In genomic region chr20:23200914-23201313, GRCh38 we compare ENCODE assay signal across 9 cellular contexts.
DNase-seq lines count a peak whose midpoint lies in the region; ATAC-seq, FAIRE-seq and TF ChIP-seq lines count a peak whose summit lies in the region.
"Had no signal": no experiment of that assay in that cellular context is flagged by ENCODE, and none has a peak within 500 bp of the region (broad histone marks: within the 10 kb centered on the region; RNA-seq: fewer than 3 reads in every experiment).

No MANE protein-coding gene starts in this region.

- intact Hi-C loops in endothelial cell of umbilical vein (cut with micrococcal nuclease): loop anchor here (1.0 kb wide), 1 partner anchor 151 kb away; no protein-coding TSS in a partner anchor
- intact Hi-C loops in psoas muscle (cut with DNase I): loop anchor here (10.0 kb wide), 2 partner anchors 156 to 506 kb away; partner anchors contain the start of gene THBD (in 1 of the 2)

- H3K4me1 ChIP-seq in endothelial cell of umbilical vein (ENCODE audit: control insufficient read depth, extremely low read depth, insufficient read depth, low read length) (no peaks in the 10 kb centered on the region), psoas muscle (peaks cover 10% of the 10 kb centered on the region)

- 55 to 60% (median 59%) methylated on average over 6 of the region's 6 CpGs for WGBS in psoas muscle, 3 donors

- TF ChIP-seq CTCF in endothelial cell of umbilical vein (IDR thresholded peaks at IDR 0.05; ENCODE audit: extremely low read depth in 1 of 2, insufficient read depth in 1 of 2, low read depth in 1 of 2, low read length in 2 of 2) (peak; percentile 42 to 54), psoas muscle (IDR thresholded peaks at IDR 0.05) (peak; percentile 54), glutamatergic neuron (IDR thresholded peaks at IDR 0.05; ENCODE audit: partially characterized antibody, unreplicated experiment) (no peak)

- dilution Hi-C loops in endothelial cell of umbilical vein (cut with MboI; ENCODE audit: extremely low pct_ligation_motif_present, low sequenced_read_pairs): no loop called here

- no peaks in the 10 kb centered on the region for H3K79me2 ChIP-seq in endothelial cell of umbilical vein (ENCODE audit: control insufficient read depth, insufficient read depth, low read length)

- H3K9me3 ChIP-seq in endothelial cell of umbilical vein (replicated peaks; ENCODE audit: control insufficient read depth, insufficient read depth, low read length) (no peaks in the 10 kb centered on the region), psoas muscle (no peaks in the 10 kb centered on the region)

- H4K20me1 ChIP-seq in endothelial cell of umbilical vein (replicated peaks; ENCODE audit: control insufficient read depth, extremely low read depth, insufficient read depth, low read length): no peaks in the 10 kb centered on the region

- FAIRE-seq in endothelial cell of umbilical vein (lab: Jason Lieb, UNC): peak; percentile 76

- no peaks in the 10 kb centered on the region for H3K9me1 ChIP-seq in endothelial cell of umbilical vein (replicated peaks; ENCODE audit: control insufficient read depth, extremely low read depth, insufficient read depth, low read length)

- CTCF ChIA-PET in endothelial cell of umbilical vein (lab: Charles Lee): interaction anchor here (0.6 to 5.1 kb wide), 42 partner anchors 10 to 509 kb away, joined by 3 to 102 read pairs (median 4); partner anchors contain the start of genes CD93 and THBD

- peak; percentile 67 to 91 (median 80) for ATAC-seq in psoas muscle
- ATAC-seq in GM19463 (IDR thresholded peaks at IDR 0.05; ENCODE audit: unreplicated experiment): no peak
- ATAC-seq in HG02840 (IDR thresholded peaks at IDR 0.05; ENCODE audit: low FRiP score, unreplicated experiment): no peak

- no TSS peak for BruUV-seq in endothelial cell of umbilical vein (replicated peaks; lab: Mats Ljungman, UMichigan)

- H3K4me3 ChIP-seq in endothelial cell of umbilical vein (replicated peaks in 1 of 3; ENCODE audit: insufficient read depth in 1 of 3, low read depth in 1 of 3, low read length in 3 of 3) (no peak overlapping the region), psoas muscle (no peak overlapping the region)

- H2AFZ ChIP-seq in endothelial cell of umbilical vein (ENCODE audit: low read depth, low read length): peak overlapping the region; percentile 4

- TF ChIP-seq POLR2A in endothelial cell of umbilical vein (IDR thresholded peaks at IDR 0.05; ENCODE audit: low read depth, low read length): no peak

- H3K4me2 ChIP-seq in endothelial cell of umbilical vein (ENCODE audit: insufficient read depth, low read length): no peak overlapping the region

- no peaks in the 10 kb centered on the region for H3K9me3 Mint-ChIP-seq in glutamatergic neuron (ENCODE audit: unreplicated experiment)

- H3K27ac ChIP-seq in endothelial cell of umbilical vein (ENCODE audit: insufficient read depth, low read depth, low read length) (no peak overlapping the region), psoas muscle (no peak overlapping the region)

- no peak overlapping the region for H3K9ac ChIP-seq in endothelial cell of umbilical vein (replicated peaks; ENCODE audit: extremely low read depth, insufficient read depth, low read length)

- no peak overlapping the region for H3K27ac Mint-ChIP-seq in glutamatergic neuron (ENCODE audit: unreplicated experiment)
- H3K27ac Mint-ChIP-seq: B cell had no signal

- H3K4me3 Mint-ChIP-seq in glutamatergic neuron (ENCODE audit: unreplicated experiment): no peak overlapping the region
- H3K4me3 Mint-ChIP-seq: B cell had no signal

- POLR2A ChIA-PET in endothelial cell of umbilical vein (lab: Charles Lee): no interaction called here

- H3K36me3 ChIP-seq in endothelial cell of umbilical vein (ENCODE audit: control insufficient read depth in 2 of 2, extremely low read depth in 1 of 2, insufficient read depth in 2 of 2, low read length in 2 of 2) (no peaks in the 10 kb centered on the region), psoas muscle (ENCODE audit: insufficient read depth in 1 of 2, low read depth in 1 of 2) (no peaks in the 10 kb centered on the region)

- peaks cover 1% of the 10 kb centered on the region for H3K27me3 Mint-ChIP-seq in glutamatergic neuron (ENCODE audit: unreplicated experiment)

- peak; percentile 9 for DNase-seq in NCI-H1436 (lab: John Stamatoyannopoulos, UW)
- DNase-seq in NCI-H1436 treated with DMSO at 0.1 percent for 48 hours (lab: John Stamatoyannopoulos, UW): no peak
- DNase-seq in NCI-H460 (ENCODE audit: extremely low read depth, low read depth): peak; percentile 28
- no peak for DNase-seq in endothelial cell of umbilical vein (ENCODE audit: low read depth, low spot score)
- DNase-seq in psoas muscle: peak; percentile 32 to 68
- DNase-seq in glutamatergic neuron: no peak

- no peaks in the 10 kb centered on the region for H3K27me3 ChIP-seq in endothelial cell of umbilical vein (ENCODE audit: control insufficient read depth in 2 of 2, insufficient read depth in 2 of 2, low read length in 2 of 2)
- no peaks in the 10 kb centered on the region for H3K27me3 ChIP-seq in psoas muscle (ENCODE audit: insufficient read depth in 3 of 3, low read length in 2 of 3)

- H3K36me3 Mint-ChIP-seq in glutamatergic neuron (ENCODE audit: unreplicated experiment): no peaks in the 10 kb centered on the region

- peaks cover 15% of the 10 kb centered on the region for H3K4me1 Mint-ChIP-seq in glutamatergic neuron (ENCODE audit: low read depth, unreplicated experiment)
- H3K4me1 Mint-ChIP-seq: B cell had no signal

TF ChIP-seq in endothelial cell of umbilical vein, 7 proteins besides CTCF, POLR2A, EP300 and RAD21:
- TF ChIP-seq JUN (IDR thresholded peaks at IDR 0.05; ENCODE audit: borderline replicate concordance, insufficient read depth, insufficient read length, low read depth) (no peak), MYC (IDR thresholded peaks at IDR 0.05; ENCODE audit: low read depth, low read length) (no peak), EZH2 (IDR thresholded peaks at IDR 0.05; ENCODE audit: borderline replicate concordance, low read depth, low read length, severe bottlenecking) (no peak), MAX (IDR thresholded peaks at IDR 0.05; ENCODE audit: insufficient read depth, insufficient read length) (no peak), GATA2 (IDR thresholded peaks at IDR 0.05; ENCODE audit: insufficient read depth, insufficient read length, low read depth, low read length) (no peak), FOS (IDR thresholded peaks at IDR 0.05; ENCODE audit: borderline replicate concordance, insufficient read depth, low read length) (no peak), POLR2AphosphoS5 (IDR thresholded peaks at IDR 0.05; ENCODE audit: insufficient read depth, low read depth, low read length) (no peak)

Comparison
In these comparisons a context has a peak if more than half of its experiments do, and no peak if none do; other contexts are left out.
1. DNase-seq: peak in NCI-H1436 (single experiment), NCI-H460 (single experiment) and psoas muscle (2 of 2); none in NCI-H1436 treated with DMSO at 0.1 percent for 48 hours (single experiment), endothelial cell of umbilical vein (single experiment) and glutamatergic neuron (single experiment).
2. ATAC-seq: peak in psoas muscle (4 of 4); none in GM19463 (single experiment) and HG02840 (single experiment).